In genomic region chr10:103396789-103397087, GRCh38 we compare ENCODE assay signal across 1 cellular context.
TF ChIP-seq lines count a peak whose summit lies in the region.

No MANE protein-coding gene starts in this region.

TF ChIP-seq in HEK293, 187 proteins besides CTCF, POLR2A, EP300 and RAD21 (continued from another document):
- TF ChIP-seq, protein P1, sequence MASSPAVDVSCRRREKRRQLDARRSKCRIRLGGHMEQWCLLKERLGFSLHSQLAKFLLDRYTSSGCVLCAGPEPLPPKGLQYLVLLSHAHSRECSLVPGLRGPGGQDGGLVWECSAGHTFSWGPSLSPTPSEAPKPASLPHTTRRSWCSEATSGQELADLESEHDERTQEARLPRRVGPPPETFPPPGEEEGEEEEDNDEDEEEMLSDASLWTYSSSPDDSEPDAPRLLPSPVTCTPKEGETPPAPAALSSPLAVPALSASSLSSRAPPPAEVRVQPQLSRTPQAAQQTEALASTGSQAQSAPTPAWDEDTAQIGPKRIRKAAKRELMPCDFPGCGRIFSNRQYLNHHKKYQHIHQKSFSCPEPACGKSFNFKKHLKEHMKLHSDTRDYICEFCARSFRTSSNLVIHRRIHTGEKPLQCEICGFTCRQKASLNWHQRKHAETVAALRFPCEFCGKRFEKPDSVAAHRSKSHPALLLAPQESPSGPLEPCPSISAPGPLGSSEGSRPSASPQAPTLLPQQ (tag by site-specific recombination; IDR thresholded peaks at IDR 0.05): peak; percentile 41; the same call in 1 of the 2 replicates
- TF ChIP-seq ZNF26 (tag by site-specific recombination; IDR thresholded peaks at IDR 0.05): no peak
- TF ChIP-seq ZNF626 (tag by site-specific recombination; IDR thresholded peaks at IDR 0.05): no peak
- TF ChIP-seq ZIC2 (tag by site-specific recombination; IDR thresholded peaks at IDR 0.05): no peak
